8 cellular contexts compared by ENCODE assay signal in the genomic region with DNA sequence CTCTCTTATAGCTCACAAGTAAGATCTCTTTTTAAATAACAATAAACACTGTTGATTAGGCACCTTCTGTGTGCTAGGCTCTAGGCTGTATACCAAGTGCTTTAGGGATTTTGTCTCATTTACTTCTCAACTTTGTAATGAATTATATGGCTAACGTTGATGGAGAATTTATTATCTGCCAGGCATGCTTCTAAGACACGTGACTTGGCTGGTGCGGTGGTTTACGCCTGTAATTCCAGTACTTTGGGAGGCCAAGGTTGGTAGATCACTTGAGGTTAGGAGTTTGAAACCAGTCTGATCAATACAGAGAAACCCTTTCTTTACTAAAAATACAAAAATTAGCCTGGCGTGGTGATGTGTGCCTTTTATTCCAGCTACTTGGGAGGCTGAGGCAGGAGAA.
"Had no signal": no experiment of that assay in that cellular context is flagged by ENCODE, and none has a peak within 500 bp of the region (broad histone marks: within the 10 kb centered on the region; RNA-seq: fewer than 3 reads in every experiment).

No MANE protein-coding gene starts in this region.

- H2AFZ ChIP-seq: GM23248 had no signal

- H3K4me3 Mint-ChIP-seq: H9 had no signal

- H3K9me3 Mint-ChIP-seq: H9 had no signal

- FAIRE-seq: HTR-8/SVneo had no signal

- H3K4me3 ChIP-seq: GM23248 had no signal

- H3K9ac ChIP-seq: GM23248, KMS-11 had no signal

- DNase-seq: GM23248, GOT3, H9, HCEC 1CT, IMR-90, KBM-7 had no signal

- H3K4me2 ChIP-seq: KMS-11 had no signal

- H3K27ac ChIP-seq: GM23248, KMS-11 had no signal
